ENCODE assay signal across 1 cellular context in the genomic region with DNA sequence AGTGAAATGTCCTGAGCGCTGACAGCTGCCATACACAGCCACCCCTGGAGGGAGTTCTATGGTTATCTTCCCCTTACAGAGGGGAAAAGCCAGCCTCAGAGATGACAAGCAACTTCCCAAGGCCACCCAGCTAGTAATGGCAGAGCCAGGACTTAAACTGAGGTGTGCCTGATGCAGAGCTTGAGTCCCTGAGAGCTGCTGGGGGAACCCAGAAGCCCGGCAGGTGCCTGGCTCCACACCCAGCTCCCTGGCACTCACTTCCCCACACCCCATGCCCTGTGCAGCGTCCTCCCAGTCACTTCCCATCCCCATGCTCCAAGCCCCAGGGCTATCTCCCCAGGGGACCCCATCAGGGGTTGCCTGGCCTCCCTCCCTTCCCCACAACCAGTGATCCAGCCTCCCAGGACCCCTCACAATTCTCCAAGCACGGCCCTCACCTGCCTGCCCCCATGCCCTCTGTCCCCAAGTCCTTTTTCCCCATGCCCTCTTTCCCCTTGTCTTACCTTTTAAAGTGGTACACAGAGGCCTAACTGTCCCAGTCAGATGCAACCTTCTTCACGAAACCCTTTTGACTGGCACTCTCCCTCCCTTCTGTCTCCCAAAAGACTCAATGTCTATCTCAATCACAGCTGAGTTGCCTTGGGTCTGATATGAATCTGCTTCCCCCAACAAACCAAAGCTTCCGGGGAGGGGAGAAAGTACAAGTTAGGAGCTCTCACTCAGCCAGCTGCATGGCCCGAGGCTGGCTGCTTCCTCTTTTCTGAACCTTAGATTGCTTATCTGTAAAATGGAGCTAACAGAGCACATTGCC.
A peak's percentile ranks its signal among the peaks of the same experiment; 100 is the strongest.
TF ChIP-seq lines count a peak whose summit lies in the region.

No MANE protein-coding gene starts in this region.

TF ChIP-seq in SK-N-SH, 30 proteins besides CTCF, POLR2A, EP300 and RAD21 (continued from another document):
- TF ChIP-seq, protein P1, sequence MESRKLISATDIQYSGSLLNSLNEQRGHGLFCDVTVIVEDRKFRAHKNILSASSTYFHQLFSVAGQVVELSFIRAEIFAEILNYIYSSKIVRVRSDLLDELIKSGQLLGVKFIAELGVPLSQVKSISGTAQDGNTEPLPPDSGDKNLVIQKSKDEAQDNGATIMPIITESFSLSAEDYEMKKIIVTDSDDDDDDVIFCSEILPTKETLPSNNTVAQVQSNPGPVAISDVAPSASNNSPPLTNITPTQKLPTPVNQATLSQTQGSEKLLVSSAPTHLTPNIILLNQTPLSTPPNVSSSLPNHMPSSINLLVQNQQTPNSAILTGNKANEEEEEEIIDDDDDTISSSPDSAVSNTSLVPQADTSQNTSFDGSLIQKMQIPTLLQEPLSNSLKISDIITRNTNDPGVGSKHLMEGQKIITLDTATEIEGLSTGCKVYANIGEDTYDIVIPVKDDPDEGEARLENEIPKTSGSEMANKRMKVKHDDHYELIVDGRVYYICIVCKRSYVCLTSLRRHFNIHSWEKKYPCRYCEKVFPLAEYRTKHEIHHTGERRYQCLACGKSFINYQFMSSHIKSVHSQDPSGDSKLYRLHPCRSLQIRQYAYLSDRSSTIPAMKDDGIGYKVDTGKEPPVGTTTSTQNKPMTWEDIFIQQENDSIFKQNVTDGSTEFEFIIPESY (IDR thresholded peaks at IDR 0.05; ENCODE audit: borderline replicate concordance, low read depth) = no peak
- TF ChIP-seq FOSL2 (IDR thresholded peaks at IDR 0.05; ENCODE audit: borderline replicate concordance, low read depth) (no peak), RCOR1 (IDR thresholded peaks at IDR 0.05; ENCODE audit: low read length) (peak; percentile 47), GATA2 (CRISPR knock-in tag; IDR thresholded peaks at IDR 0.05) (peak; percentile 55)
